ENCODE assay signal across 24 cellular contexts in genomic region chr6:141878686-141879085, GRCh38.
"Had no signal": no experiment of that assay in that cellular context is flagged by ENCODE, and none has a peak within 500 bp of the region (broad histone marks: within the 10 kb centered on the region; RNA-seq: fewer than 3 reads in every experiment).

No MANE protein-coding gene starts in this region.

- H3K4me1 ChIP-seq: heart right ventricle, stomach, suprapubic skin, tibial nerve, uterus had no signal

- H3K36me3 ChIP-seq: cardiac muscle cell, heart right ventricle, stomach, suprapubic skin, tibial nerve, uterus, WERI-Rb-1 had no signal

- DNase-seq: activated CD4-positive, alpha-beta T cell treated with anti-CD3 and anti-CD28 coated beads, Interleukin-2, amount 10 ng/mL, durations not matched to agents 7 days and 5 days; activated CD4-positive, CD25-positive, alpha-beta regulatory T cell treated with anti-CD3 and anti-CD28 coated beads, Interleukin-2, amount 50 U/mL, for 72 hours; activated CD8-positive, alpha-beta T cell treated with anti-CD3 and anti-CD28 coated beads for 36 hours; activated gamma-delta T cell; activated naive CD4-positive, alpha-beta T cell treated with anti-CD3 and anti-CD28 coated beads, Interleukin-2, amount 50 U/mL, for 16 hours; activated naive CD8-positive, alpha-beta T cell treated with anti-CD3 and anti-CD28 coated beads, Interleukin-2, amount 50 U/mL, for 24 hours; cortex of kidney; foreskin fibroblast; heart right ventricle; kidney; naive thymus-derived CD4-positive, alpha-beta T cell; occipital lobe; stimulated activated CD4-positive, alpha-beta T cell treated with anti-CD3 and anti-CD28 coated beads, Interleukin-15, amount 100 ng/mL, for 24 hours; stomach; uterus; WERI-Rb-1 had no signal

- H3K4me2 ChIP-seq: smooth muscle cell had no signal

- ATAC-seq: activated CD8-positive, alpha-beta T cell treated with anti-CD3 and anti-CD28 coated beads for 36 hours; activated naive CD8-positive, alpha-beta T cell treated with anti-CD3 and anti-CD28 coated beads, Interleukin-2, amount 50 U/mL, for 24 hours; heart right ventricle; naive thymus-derived CD4-positive, alpha-beta T cell; sciatic nerve; stimulated activated memory B cell treated with anti-CD40 and anti-IgM and Interleukin-4, amounts not matched to agents 10 μg/mL and 1 μg/mL and 100 μg/mL, for 72 hours had no signal

- H3K27me3 ChIP-seq: cardiac muscle cell, heart right ventricle, stomach, suprapubic skin, tibial nerve, uterus had no signal

- H3K9me3 ChIP-seq: suprapubic skin, tibial nerve, uterus had no signal

- FAIRE-seq: kidney had no signal

- H3K27ac ChIP-seq: cardiac muscle cell, epithelial cell of prostate, heart right ventricle, stomach, suprapubic skin, tibial nerve, uterus, WERI-Rb-1 had no signal

- H3K4me3 ChIP-seq: cardiac muscle cell, heart right ventricle, lung, smooth muscle cell, stomach, suprapubic skin, tibial nerve, uterus had no signal
